In genomic region chr2:47003641-47004427, GRCh38 we compare ENCODE assay signal across 1 cellular context.
TF ChIP-seq lines count a peak whose summit lies in the region.

No MANE protein-coding gene starts in this region.

TF ChIP-seq in GM23338, 12 proteins besides CTCF, POLR2A, EP300 and RAD21 (continued from another document):
- TF ChIP-seq REST (IDR thresholded peaks at IDR 0.05; ENCODE audit: unreplicated experiment) (no peak), ZNF114 (CRISPR knock-in tag; IDR thresholded peaks at IDR 0.05) (no peak), JUNB (IDR thresholded peaks at IDR 0.05; ENCODE audit: unreplicated experiment) (no peak), EZH2phosphoT487 (IDR thresholded peaks at IDR 0.05; ENCODE audit: unreplicated experiment) (no peak), ETS1 (IDR thresholded peaks at IDR 0.05) (no peak), POLR2AphosphoS5 (IDR thresholded peaks at IDR 0.05; ENCODE audit: low read depth) (no peak), NANOG (IDR thresholded peaks at IDR 0.05; ENCODE audit: borderline replicate concordance) (no peak)
